ENCODE assay signal across 17 cellular contexts in the genomic region with DNA sequence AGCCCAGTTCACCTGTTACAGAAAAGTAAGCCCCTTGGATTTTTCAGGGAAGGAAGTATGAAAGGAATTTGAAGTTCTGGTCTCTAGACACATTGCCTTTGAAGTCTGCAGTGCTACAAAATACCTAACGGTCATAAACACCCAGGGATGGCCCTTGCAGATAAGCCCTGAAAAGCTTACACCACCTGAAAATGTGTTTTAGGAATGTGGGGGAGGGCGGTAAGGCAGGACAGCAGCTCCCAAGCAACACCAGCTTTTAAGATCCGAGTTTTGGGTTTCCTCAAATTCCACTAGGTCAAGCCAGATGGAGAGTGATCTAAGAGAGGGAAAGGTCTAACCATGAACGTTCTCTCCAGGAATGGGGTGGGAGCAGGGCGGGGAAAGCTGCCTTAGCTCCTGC.
"Had no signal": no experiment of that assay in that cellular context is flagged by ENCODE, and none has a peak within 500 bp of the region (broad histone marks: within the 10 kb centered on the region; RNA-seq: fewer than 3 reads in every experiment).

No MANE protein-coding gene starts in this region.

- ATAC-seq: foreskin keratinocyte; gastroesophageal sphincter; heart left ventricle; left colon; left ventricle myocardium superior; lower lobe of right lung; mucosa of descending colon; stimulated activated naive CD8-positive, alpha-beta T cell treated with anti-CD3 and anti-CD28 coated beads, Interleukin-15, amount 100 ng/mL, for 72 hours had no signal

- DNase-seq: effector CD8-positive, alpha-beta T cell; foreskin keratinocyte; heart left ventricle; hippocampal formation; kidney glomerular epithelial cell; left colon; left ventricle myocardium superior; lower lobe of right lung; mucosa of descending colon; naive B cell; sigmoid colon; stimulated activated CD4-positive, alpha-beta T cell treated with anti-CD3 and anti-CD28 coated beads, Interleukin-15, amount 100 ng/mL, for 24 hours; stimulated activated CD4-positive, alpha-beta T cell treated with anti-CD3 and anti-CD28 coated beads, Interleukin-2, amount 100 ng/mL, for 48 hours; stimulated activated naive B cell treated with anti-CD40 and anti-IgM and Interleukin-4, amounts not matched to agents 10 μg/mL and 1 μg/mL and 100 μg/mL, for 72 hours; stimulated activated naive CD8-positive, alpha-beta T cell treated with anti-CD3 and anti-CD28 coated beads, Interleukin-15, amount 100 ng/mL, for 72 hours; transverse colon had no signal
